ENCODE assay signal across 10 cellular contexts in the genomic region with DNA sequence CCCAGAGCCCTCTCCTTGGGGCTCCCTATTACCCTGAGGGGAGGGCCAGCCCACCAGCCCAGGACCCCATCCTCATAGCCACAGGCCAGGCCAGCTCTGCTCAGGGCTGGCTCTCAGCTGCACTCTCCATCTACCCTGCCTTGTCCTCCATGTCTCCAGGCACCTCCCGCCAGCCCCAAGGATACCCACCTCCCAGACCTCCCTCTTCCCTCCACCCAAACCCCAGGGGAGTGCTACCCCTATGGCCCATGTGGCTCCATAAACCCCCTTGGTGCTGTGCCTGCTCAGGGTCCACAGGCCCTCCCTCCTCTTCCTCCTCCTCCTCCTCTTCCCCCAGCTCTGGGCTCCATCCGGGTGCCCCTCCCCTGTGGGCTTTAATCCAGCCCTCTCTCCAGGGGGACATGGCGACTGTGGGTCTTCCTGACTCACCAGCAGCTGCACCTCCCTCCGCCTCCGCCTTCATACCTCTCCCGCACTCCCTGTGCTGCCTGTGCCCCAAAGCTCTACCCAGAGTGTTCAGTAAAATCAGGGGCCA. TPM values are rescaled to one million over a fixed set of nuclear protein-coding genes. Genes with fewer than 3 reads are reported as not detected.
DNase-seq lines count a peak whose midpoint lies in the region; ATAC-seq, FAIRE-seq and TF ChIP-seq lines count a peak whose summit lies in the region.
"Had no signal": no experiment of that assay in that cellular context is flagged by ENCODE, and none has a peak within 500 bp of the region (broad histone marks: within the 10 kb centered on the region; RNA-seq: fewer than 3 reads in every experiment).

No MANE protein-coding gene starts in this region.

- no peak for FAIRE-seq in K562 (lab: Jason Lieb, UNC)

- H3K27ac ChIP-seq in BLaER1 treated with 17β-estradiol and CSF1 and Interleukin-3, amounts not matched to agents 10 nM and 100 nM = peak overlapping the region in 9 of 11 experiments; percentile 18 to 70 (median 58); a peak in 15 of 22 replicates
- H3K27ac ChIP-seq in K562 (ENCODE audit: extremely low read depth, low read depth, low read length) = peak overlapping the region; percentile 67
- H3K27ac ChIP-seq in neuronal stem cell (replicated peaks; ENCODE audit: low read length) = no peak overlapping the region
- H3K27ac ChIP-seq: SK-N-MC had no signal

- H4K8ac ChIP-seq in neuronal stem cell (ENCODE audit: low read depth, low read length) = no peak overlapping the region

- peak; percentile 44; the same call in 1 of the 2 replicates for TF ChIP-seq POLR2A in K562 (conservative IDR thresholded peaks at IDR 0.05)

- no peak overlapping the region for H4K91ac ChIP-seq in neuronal stem cell (ENCODE audit: low read depth, low read length, poor library complexity)

- no peak overlapping the region for H2BK5ac ChIP-seq in neuronal stem cell (ENCODE audit: low read length)

- BruUV-seq in K562 (replicated peaks; lab: Mats Ljungman, UMichigan) = no TSS peak

- TF ChIP-seq EP300 in K562 (IDR thresholded peaks at IDR 0.05; ENCODE audit: low read length) = no peak

- CTCF ChIA-PET in K562 (lab: Yijun Ruan, JAX; ENCODE audit: low intra/inter-chr PET ratio) = no interaction called here

- H3K4me1 ChIP-seq in BLaER1 treated with 17β-estradiol and CSF1 and Interleukin-3, amounts not matched to agents 10 nM and 100 nM = peaks cover 11 to 36% (median 31%) of the 10 kb centered on the region in 10 experiments
- peaks cover 11 to 31% of the 10 kb centered on the region in 2 experiments for H3K4me1 ChIP-seq in K562 (replicated peaks in 1 of 2; ENCODE audit: control insufficient read depth in 2 of 2, insufficient read depth in 2 of 2, low read length in 2 of 2)
- peaks cover 2 to 6% of the 10 kb centered on the region in 2 donors for H3K4me1 ChIP-seq in neuronal stem cell (ENCODE audit: control insufficient read depth in 2 of 2, insufficient read depth in 1 of 2, low read depth in 1 of 2, low read length in 2 of 2)
- H3K4me1 ChIP-seq in mucosa of descending colon (ENCODE audit: low read depth) = peaks cover 8% of the 10 kb centered on the region

- peaks cover 2% of the 10 kb centered on the region for H3K79me1 ChIP-seq in neuronal stem cell (ENCODE audit: low read depth, low read length)

- intact Hi-C loops in K562 (cut with micrococcal nuclease) = no loop called here
- intact Hi-C loops in mucosa of descending colon (cut with DNase I, micrococcal nuclease) = no loop called here

- H2BK120ac ChIP-seq in neuronal stem cell (ENCODE audit: low read depth, low read length) = no peak overlapping the region

- POLR2A ChIA-PET in K562 (lab: Yijun Ruan, JAX) = interaction anchor here (0.6 kb wide), 2 partner anchors 43 to 58 kb away, joined by 3 to 4 read pairs; no protein-coding TSS in a partner anchor

- no peak for TF ChIP-seq CTCF in K562 (IDR thresholded peaks at IDR 0.05 in 2 of 3, conservative IDR thresholded peaks at IDR 0.05 in 1 of 3; ENCODE audit: insufficient read depth in 2 of 3, low read depth in 1 of 3, low read length in 3 of 3)
- no peak for TF ChIP-seq CTCF in mucosa of descending colon (IDR thresholded peaks at IDR 0.05)

- peak overlapping the region; percentile 80 for H3K18ac ChIP-seq in neuronal stem cell (ENCODE audit: low read length)

- in situ Hi-C loops in K562 (cut with MboI) = no loop called here

- no peak overlapping the region for H3K14ac ChIP-seq in neuronal stem cell (ENCODE audit: low read length)

- peak overlapping the region; percentile 32 for H2AFZ ChIP-seq in K562 (ENCODE audit: low read depth, low read length)
- no peak overlapping the region for H2AFZ ChIP-seq in neuronal stem cell (ENCODE audit: low read length)

- H2AK5ac ChIP-seq in neuronal stem cell (ENCODE audit: low read depth, low read length) = no peak overlapping the region

- H3K9me3 ChIP-seq in BLaER1 treated with 17β-estradiol and CSF1 and Interleukin-3, amounts not matched to agents 10 nM and 100 nM (replicated peaks in 1 of 11) = peaks cover 0 to 13% (median 11%) of the 10 kb centered on the region in 11 experiments; a peak in 18 of 22 replicates
- H3K9me3 ChIP-seq in MG63 = peaks cover 3% of the 10 kb centered on the region; the same call in 1 of the 2 replicates
- 0 out of 2 replicates have a peak, but pooled peaks cover 2% of the 10 kb centered on the region for H3K9me3 ChIP-seq in K562 (replicated peaks; ENCODE audit: control insufficient read depth, insufficient read depth, low read depth, low read length)
- H3K9me3 ChIP-seq in neuronal stem cell (replicated peaks in 1 of 2; ENCODE audit: control insufficient read depth in 2 of 2, insufficient read depth in 1 of 2, low read depth in 1 of 2, low read length in 2 of 2) = peaks cover 8 to 15% of the 10 kb centered on the region in 2 donors
- H3K9me3 ChIP-seq in mucosa of descending colon = no peaks in the 10 kb centered on the region

- peak overlapping the region in 8 of 11 experiments; percentile 14 to 49 (median 31); a peak in 7 of 22 replicates for H3K9ac ChIP-seq in BLaER1 treated with 17β-estradiol and CSF1 and Interleukin-3, amounts not matched to agents 10 nM and 100 nM
- H3K9ac ChIP-seq in K562 (ENCODE audit: insufficient read depth in 1 of 2, low read depth in 2 of 2, low read length in 2 of 2) = peak overlapping the region; percentile 21 to 78; a peak in 3 of 4 replicates
- H3K9ac ChIP-seq in neuronal stem cell (ENCODE audit: low read depth, low read length, poor library complexity) = peak overlapping the region; percentile 78

- H3K4ac ChIP-seq in neuronal stem cell (ENCODE audit: low read length) = no peak overlapping the region

- no peaks in the 10 kb centered on the region for H3K9me1 ChIP-seq in K562 (ENCODE audit: control insufficient read depth, insufficient read depth, low read length)

- WGBS in K562 (ENCODE audit: insufficient coverage, low coverage, missing lambda C conversion rate) = 38% methylated on average over 5 of the region's 6 CpGs
- WGBS in neuronal stem cell (ENCODE audit: extremely low coverage in 2 of 2, insufficient read length in 2 of 2, insufficient replicate concordance in 1 of 2), 2 donors = no CpG with 5 or more reads among the region's 6 CpGs

- H4K20me1 ChIP-seq in BLaER1 treated with 17β-estradiol and CSF1 and Interleukin-3, amounts not matched to agents 10 nM and 100 nM = peaks cover 0 to 8% (median 0%) of the 10 kb centered on the region in 11 experiments; a peak in 2 of 22 replicates
- no peaks in the 10 kb centered on the region for H4K20me1 ChIP-seq in K562 (replicated peaks; ENCODE audit: control insufficient read depth, insufficient read depth, low read length)

- peaks cover 0 to 11% (median 8%) of the 10 kb centered on the region in 11 experiments; a peak in 9 of 22 replicates for H3K27me3 ChIP-seq in BLaER1 treated with 17β-estradiol and CSF1 and Interleukin-3, amounts not matched to agents 10 nM and 100 nM
- H3K27me3 ChIP-seq in MG63 = no peaks in the 10 kb centered on the region
- H3K27me3 ChIP-seq in K562 (ENCODE audit: control insufficient read depth in 2 of 2, insufficient read depth in 2 of 2, low read length in 2 of 2) = no peaks in the 10 kb centered on the region
- H3K27me3 ChIP-seq in neuronal stem cell (ENCODE audit: control insufficient read depth in 3 of 3, insufficient read depth in 3 of 3, low read depth in 1 of 3, low read length in 3 of 3) = no peaks in the 10 kb centered on the region

- ATAC-seq in K562 (peak; percentile 62), mucosa of descending colon (no peak), GM19023 (IDR thresholded peaks at IDR 0.05; ENCODE audit: unreplicated experiment) (no peak)

- peak; percentile 67 for DNase-seq in MG63
- peak in 3 of 4 experiments; percentile 59 to 70 (median 64) for DNase-seq in K562 (ENCODE audit: extremely low read depth in 1 of 4, low spot score in 3 of 4)
- no peak for DNase-seq in neuronal stem cell (ENCODE audit: low spot score)
- no peak for DNase-seq in NCI-H1048 (lab: John Stamatoyannopoulos, UW)
- no peak for DNase-seq in mucosa of descending colon
- DNase-seq in NCI-H524 (lab: John Stamatoyannopoulos, UW) = no peak
- DNase-seq: amniotic stem cell had no signal

- H3K36me3 ChIP-seq in BLaER1 treated with 17β-estradiol and CSF1 and Interleukin-3, amounts not matched to agents 10 nM and 100 nM = peaks cover 10 to 35% (median 27%) of the 10 kb centered on the region in 11 experiments
- H3K36me3 ChIP-seq in MG63 (peaks cover 25% of the 10 kb centered on the region), K562 (ENCODE audit: control insufficient read depth, insufficient read depth, low read length) (peaks cover 26% of the 10 kb centered on the region; the same call in 2 of the 3 replicates), neuronal stem cell (replicated peaks in 1 of 2; ENCODE audit: control insufficient read depth in 2 of 2, insufficient read depth in 2 of 2, low read length in 2 of 2) (peaks cover 15 to 29% of the 10 kb centered on the region in 2 donors), mucosa of descending colon (ENCODE audit: low read depth) (no peaks in the 10 kb centered on the region)

- no peak for TF ChIP-seq RAD21 in K562 (CRISPR knock-in tag; conservative IDR thresholded peaks at IDR 0.05 in 1 of 2, IDR thresholded peaks at IDR 0.05 in 1 of 2)

- H2BK12ac ChIP-seq in neuronal stem cell (ENCODE audit: low read length) = no peak overlapping the region

- H3K23ac ChIP-seq in neuronal stem cell (ENCODE audit: low read depth, low read length, poor library complexity) = no peak overlapping the region

- H3K4me2 ChIP-seq in BLaER1 treated with 17β-estradiol and CSF1 and Interleukin-3, amounts not matched to agents 10 nM and 100 nM = peak overlapping the region; percentile 49 to 79 (median 73)
- peak overlapping the region; percentile 40; the same call in 1 of the 2 replicates for H3K4me2 ChIP-seq in K562 (ENCODE audit: insufficient read depth, low read length)
- H3K4me2 ChIP-seq in neuronal stem cell (ENCODE audit: insufficient read depth, low read length, poor library complexity, severe bottlenecking) = no peak overlapping the region

- no peak overlapping the region for H3K4me3 ChIP-seq in BLaER1 treated with 17β-estradiol and CSF1 and Interleukin-3, amounts not matched to agents 10 nM and 100 nM
- H3K4me3 ChIP-seq in MG63 (no peak overlapping the region), K562 (no peak overlapping the region), neuronal stem cell (ENCODE audit: low read length in 2 of 2) (no peak overlapping the region), mucosa of descending colon (no peak overlapping the region)
- H3K4me3 ChIP-seq: SK-N-MC had no signal

- H3K79me2 ChIP-seq in K562 (ENCODE audit: control insufficient read depth, insufficient read depth, low read length) = no peaks in the 10 kb centered on the region

- no peak overlapping the region for H2BK15ac ChIP-seq in neuronal stem cell (ENCODE audit: low read length)

RNA-seq across cellular contexts. Expression of a gene that starts 9.1 kb away (rescaled TPM):
- total RNA-seq in MG63 (2014; rRNA removed; shearing (Covaris generic); ENCODE audit: low replicate concordance) = 42.8 and 55.8 TPM in 2 replicates
- 18.6 and 19.3 TPM in 2 replicates for total RNA-seq in K562 (2011; cell fraction: chromatin; rRNA removed; ENCODE audit: low replicate concordance)
- 15.7 and 16.2 TPM in 2 replicates for total RNA-seq in K562 (2011; cell fraction: nucleolus; rRNA removed)
- total RNA-seq in K562 (2011; cell fraction: nucleoplasm; rRNA removed) = 18.8 and 20.2 TPM in 2 replicates
- total RNA-seq in K562 (2014; rRNA removed) = 10.7 and 12.4 TPM in 2 replicates
- total RNA-seq in K562 (2014; rRNA removed; fragmentation: Illumina TruSeq; extraction: Trizol) = 12.4 and 14.0 TPM in 2 replicates
- 14.3 and 15.6 TPM in 2 replicates for total RNA-seq in K562 (2015; rRNA removed; fragmentation: Illumina TruSeq; extraction: Trizol)
- total RNA-seq in K562 (2021) = 10.5 and 10.7 TPM in 2 replicates
- polyA plus RNA-seq in K562 (2011; rRNA removed) = 9.9 and 15.9 TPM in 2 replicates
- polyA plus RNA-seq in K562 (2011; cell fraction: cytosol; rRNA removed) = 8.1 and 10.3 TPM in 2 replicates
- polyA plus RNA-seq in K562 (2011; cell fraction: nucleus; rRNA removed) = 6.9 and 7.3 TPM in 2 replicates
- polyA plus RNA-seq in K562 (2012) = 13.9 and 16.0 TPM in 2 replicates
- 14.1 and 14.7 TPM in 2 replicates for polyA plus RNA-seq in K562 (2014; fragmentation: Illumina TruSeq; extraction: Trizol)
- polyA plus RNA-seq in K562 (2014; fragmentation: Nextera tagmentation; extraction: Ambion mirVana) = 1 to 10 TPM; 6.4 to 9.4 TPM
- 28.0 and 39.6 TPM in 2 replicates for polyA plus RNA-seq in K562 (2014; rRNA removed)
- 7.3 and 8.3 TPM in 2 replicates for polyA minus RNA-seq in K562 (2011; rRNA and poly(A)+ RNA removed)
- 2.5 and 5.2 TPM in 2 replicates for polyA minus RNA-seq in K562 (2011; cell fraction: cytosol; rRNA and poly(A)+ RNA removed)
- 4.6 and 6.9 TPM in 2 replicates for polyA minus RNA-seq in K562 (2011; cell fraction: nucleus; rRNA and poly(A)+ RNA removed)
- polyA plus RNA-seq in neuronal stem cell (2013, experiment 1 of 2) = 36.3 TPM
- 33.5 TPM for polyA plus RNA-seq in neuronal stem cell (2013, experiment 2 of 2)
- total RNA-seq in mucosa of descending colon = 10 to 100 TPM; 10.5 to 20.8 (median 17.1) TPM

RNA-seq across cellular contexts. Expression of a gene that starts 9.8 kb away (rescaled TPM):
- 76.0 and 108 TPM in 2 replicates for total RNA-seq in MG63 (2014; rRNA removed; shearing (Covaris generic); ENCODE audit: low replicate concordance)
- total RNA-seq in K562 (2011; cell fraction: chromatin; rRNA removed; ENCODE audit: low replicate concordance) = 521 and 755 TPM in 2 replicates
- 321 and 328 TPM in 2 replicates for total RNA-seq in K562 (2011; cell fraction: nucleolus; rRNA removed)
- 365 and 369 TPM in 2 replicates for total RNA-seq in K562 (2011; cell fraction: nucleoplasm; rRNA removed)
- total RNA-seq in K562 (2014; rRNA removed) (98.9 and 106 TPM in 2 replicates), K562 (2014; rRNA removed; fragmentation: Illumina TruSeq; extraction: Trizol) (69.2 and 73.1 TPM in 2 replicates), K562 (2015; rRNA removed; fragmentation: Illumina TruSeq; extraction: Trizol) (65.1 and 80.9 TPM in 2 replicates), K562 (2021) (154 and 179 TPM in 2 replicates), mucosa of descending colon (100 to 1,000 TPM in 1 of 3 donors, 10 to 100 TPM in 2; 90.9 to 109 (median 98.1) TPM)
- polyA plus RNA-seq in K562 (2011; rRNA removed) (60.4 and 69.6 TPM in 2 replicates), K562 (2014; fragmentation: Illumina TruSeq; extraction: Trizol) (65.9 and 75.9 TPM in 2 replicates), K562 (2014; fragmentation: Nextera tagmentation; extraction: Ambion mirVana) (1 to 10 TPM; 6.5 to 9.1 TPM), K562 (2014; rRNA removed) (75.4 and 82.8 TPM in 2 replicates)
- polyA plus RNA-seq in K562 (2011; cell fraction: cytosol; rRNA removed) = 46.8 and 52.9 TPM in 2 replicates
- polyA plus RNA-seq in K562 (2011; cell fraction: nucleus; rRNA removed) = 172 and 195 TPM in 2 replicates
- polyA plus RNA-seq in K562 (2012) = 67.7 and 73.1 TPM in 2 replicates
- polyA minus RNA-seq in K562 (2011; rRNA and poly(A)+ RNA removed) = 102 and 106 TPM in 2 replicates
- 116 and 119 TPM in 2 replicates for polyA minus RNA-seq in K562 (2011; cell fraction: cytosol; rRNA and poly(A)+ RNA removed)
- 122 and 182 TPM in 2 replicates for polyA minus RNA-seq in K562 (2011; cell fraction: nucleus; rRNA and poly(A)+ RNA removed)
- polyA plus RNA-seq in neuronal stem cell (2013, experiment 1 of 2) = 40.7 TPM
- polyA plus RNA-seq in neuronal stem cell (2013, experiment 2 of 2) = 38.0 TPM

RNA-seq across cellular contexts. Expression of a gene that starts 28.4 kb away (rescaled TPM):
- total RNA-seq in MG63 (2014; rRNA removed; shearing (Covaris generic); ENCODE audit: low replicate concordance) = 3.0 and 4.7 TPM in 2 replicates
- 76.9 and 158 TPM in 2 replicates for total RNA-seq in K562 (2011; cell fraction: chromatin; rRNA removed; ENCODE audit: low replicate concordance)
- total RNA-seq in K562 (2011; cell fraction: nucleolus; rRNA removed) = 122 and 125 TPM in 2 replicates
- 94.2 and 95.7 TPM in 2 replicates for total RNA-seq in K562 (2011; cell fraction: nucleoplasm; rRNA removed)
- total RNA-seq in K562 (2014; rRNA removed) (20.1 and 22.4 TPM in 2 replicates), K562 (2014; rRNA removed; fragmentation: Illumina TruSeq; extraction: Trizol) (4.5 and 6.0 TPM in 2 replicates), K562 (2015; rRNA removed; fragmentation: Illumina TruSeq; extraction: Trizol) (13.5 and 14.2 TPM in 2 replicates), K562 (2021) (29.1 and 30.5 TPM in 2 replicates), mucosa of descending colon (10 to 100 TPM in 1 of 3 donors, 1 to 10 TPM in 2; 5.5 to 11.9 (median 5.6) TPM)
- polyA plus RNA-seq in K562 (2011; rRNA removed) (12.4 and 16.7 TPM in 2 replicates), K562 (2014; fragmentation: Illumina TruSeq; extraction: Trizol) (10.6 and 16.1 TPM in 2 replicates), K562 (2014; fragmentation: Nextera tagmentation; extraction: Ambion mirVana) (1 to 10 TPM; 1.2 to 1.9 TPM), K562 (2014; rRNA removed) (27.9 and 30.0 TPM in 2 replicates)
- 13.8 and 15.9 TPM in 2 replicates for polyA plus RNA-seq in K562 (2011; cell fraction: cytosol; rRNA removed)
- 66.8 and 97.1 TPM in 2 replicates for polyA plus RNA-seq in K562 (2011; cell fraction: nucleus; rRNA removed)
- 14.5 and 40.1 TPM in 2 replicates for polyA plus RNA-seq in K562 (2012)
- polyA minus RNA-seq in K562 (2011; rRNA and poly(A)+ RNA removed) = 11.0 and 11.9 TPM in 2 replicates
- polyA minus RNA-seq in K562 (2011; cell fraction: cytosol; rRNA and poly(A)+ RNA removed) = 9.0 and 10.6 TPM in 2 replicates
- polyA minus RNA-seq in K562 (2011; cell fraction: nucleus; rRNA and poly(A)+ RNA removed) = 48.5 and 60.9 TPM in 2 replicates
- polyA plus RNA-seq in neuronal stem cell (2013, experiment 1 of 2) = 29.5 TPM
- 29.2 TPM for polyA plus RNA-seq in neuronal stem cell (2013, experiment 2 of 2)

RNA-seq across cellular contexts. Expression of a gene that starts 28.7 kb away (rescaled TPM):
- 51.7 and 57.0 TPM in 2 replicates for total RNA-seq in MG63 (2014; rRNA removed; shearing (Covaris generic); ENCODE audit: low replicate concordance)
- 228 and 231 TPM in 2 replicates for total RNA-seq in K562 (2011; cell fraction: chromatin; rRNA removed; ENCODE audit: low replicate concordance)
- total RNA-seq in K562 (2011; cell fraction: nucleolus; rRNA removed) = 111 and 116 TPM in 2 replicates
- total RNA-seq in K562 (2011; cell fraction: nucleoplasm; rRNA removed) = 105 and 117 TPM in 2 replicates
- total RNA-seq in K562 (2014; rRNA removed) (31.3 and 36.8 TPM in 2 replicates), K562 (2014; rRNA removed; fragmentation: Illumina TruSeq; extraction: Trizol) (32.5 and 33.8 TPM in 2 replicates), K562 (2015; rRNA removed; fragmentation: Illumina TruSeq; extraction: Trizol) (29.7 and 30.9 TPM in 2 replicates), K562 (2021) (43.7 and 53.5 TPM in 2 replicates), mucosa of descending colon (10 to 100 TPM; 20.4 to 36.9 (median 26.1) TPM)
- polyA plus RNA-seq in K562 (2011; rRNA removed) (23.9 and 27.8 TPM in 2 replicates), K562 (2014; fragmentation: Illumina TruSeq; extraction: Trizol) (32.1 and 34.5 TPM in 2 replicates), K562 (2014; fragmentation: Nextera tagmentation; extraction: Ambion mirVana) (10 to 100 TPM in 1 of 2 experiments, 1 to 10 TPM in 1; 9.1 to 16.4 TPM), K562 (2014; rRNA removed) (35.9 and 41.2 TPM in 2 replicates)
- 12.2 and 15.3 TPM in 2 replicates for polyA plus RNA-seq in K562 (2011; cell fraction: cytosol; rRNA removed)
- 138 and 140 TPM in 2 replicates for polyA plus RNA-seq in K562 (2011; cell fraction: nucleus; rRNA removed)
- polyA plus RNA-seq in K562 (2012) = 30.2 and 40.7 TPM in 2 replicates
- polyA minus RNA-seq in K562 (2011; rRNA and poly(A)+ RNA removed) = 81.0 and 84.8 TPM in 2 replicates
- polyA minus RNA-seq in K562 (2011; cell fraction: cytosol; rRNA and poly(A)+ RNA removed) = 18.4 and 26.1 TPM in 2 replicates
- polyA minus RNA-seq in K562 (2011; cell fraction: nucleus; rRNA and poly(A)+ RNA removed) = 52.5 and 71.8 TPM in 2 replicates
- polyA plus RNA-seq in neuronal stem cell (2013, experiment 1 of 2) = 11.1 TPM
- 10.6 TPM for polyA plus RNA-seq in neuronal stem cell (2013, experiment 2 of 2)

Comparison
In these comparisons a context has a peak if more than half of its experiments do, and no peak if none do; other contexts are left out.
1. DNase-seq: peak in MG63 (single experiment) and K562 (3 of 4); none in neuronal stem cell (single experiment), NCI-H1048 (single experiment), mucosa of descending colon (0 of 3) and NCI-H524 (0 of 2).
2. Peak in every context shown above with its lines, with median percentiles within 50 percentile points of each other: H3K9ac ChIP-seq.